17 cellular contexts compared by ENCODE assay signal in genomic region chr7:28890137-28890536, GRCh38.
DNase-seq lines count a peak whose midpoint lies in the region; ATAC-seq and TF ChIP-seq lines count a peak whose summit lies in the region.
"Had no signal": no experiment of that assay in that cellular context is flagged by ENCODE, and none has a peak within 500 bp of the region (broad histone marks: within the 10 kb centered on the region; RNA-seq: fewer than 3 reads in every experiment).

No MANE protein-coding gene starts in this region.

- TF ChIP-seq POLR2A in transverse colon (IDR thresholded peaks at IDR 0.05), result no peak

- no peak overlapping the region for H2AFZ ChIP-seq in hepatocyte

- H3K9me2 ChIP-seq in hepatocyte (replicated peaks; ENCODE audit: insufficient read depth), result no peaks in the 10 kb centered on the region

- no peaks in the 10 kb centered on the region for H4K20me1 ChIP-seq in hepatocyte (ENCODE audit: insufficient read depth, poor library complexity, severe bottlenecking)

- in situ Hi-C loops in transverse colon (cut with MboI; ENCODE audit: low pct_ligation_motif_present in 1 of 4, low pct_unique_long_range_greater_than_20kb in 1 of 4, low sequenced_read_pairs in 3 of 4), result no loop called here

- H3K27me3 ChIP-seq in hepatocyte (no peaks in the 10 kb centered on the region), transverse colon (peaks cover 14% of the 10 kb centered on the region)

- 64% methylated on average over 7 of the region's 7 CpGs for WGBS in hepatocyte (ENCODE audit: low lambda C conversion rate, missing lambda C conversion rate)
- WGBS in transverse colon (ENCODE audit: low coverage in 1 of 2), 2 donors, result 76 to 96% methylated on average over 5 to 7 of the region's 7 CpGs

- H3K79me2 ChIP-seq in hepatocyte, result no peaks in the 10 kb centered on the region

- H3K27ac ChIP-seq in hepatocyte (no peak overlapping the region), transverse colon (no peak overlapping the region)
- H3K27ac ChIP-seq: 22Rv1, left lung, VCaP had no signal

- ATAC-seq in HG03457 (IDR thresholded peaks at IDR 0.05; ENCODE audit: unreplicated experiment), result no peak
- ATAC-seq: left lung had no signal

- H3K9me3 ChIP-seq in hepatocyte (ENCODE audit: low read depth) (no peaks in the 10 kb centered on the region), transverse colon (no peaks in the 10 kb centered on the region)
- H3K9me3 ChIP-seq: left lung had no signal

- intact Hi-C loops in transverse colon (cut with DNase I; ENCODE audit: low total_unique reads), result no loop called here

- H3K4me2 ChIP-seq in hepatocyte, result peak overlapping the region; percentile 67

- no peaks in the 10 kb centered on the region for H3K36me3 ChIP-seq in hepatocyte (replicated peaks; ENCODE audit: insufficient read depth, low read depth)
- no peaks in the 10 kb centered on the region for H3K36me3 ChIP-seq in transverse colon
- H3K36me3 ChIP-seq: left lung had no signal

- TF ChIP-seq CTCF in hepatocyte (IDR thresholded peaks at IDR 0.05; ENCODE audit: poor library complexity) (no peak), transverse colon (IDR thresholded peaks at IDR 0.05) (no peak)

- TF ChIP-seq EP300 in transverse colon (IDR thresholded peaks at IDR 0.05; ENCODE audit: low read depth), result no peak

- H3K4me1 ChIP-seq in hepatocyte (ENCODE audit: insufficient read depth) (no peaks in the 10 kb centered on the region), transverse colon (no peaks in the 10 kb centered on the region)
- H3K4me1 ChIP-seq: left lung had no signal

- H3K4me3 ChIP-seq in hepatocyte, result no peak overlapping the region
- no peak overlapping the region for H3K4me3 ChIP-seq in transverse colon
- H3K4me3 ChIP-seq: left lung had no signal

- DNase-seq in DMS53 (lab: John Stamatoyannopoulos, UW), result peak; percentile 47
- no peak for DNase-seq in DMS53 treated with DMSO at 0.1 percent for 48 hours (lab: John Stamatoyannopoulos, UW; ENCODE audit: unreplicated experiment)
- DNase-seq in NCI-H510A (lab: John Stamatoyannopoulos, UW), result peak; percentile 77
- no peak for DNase-seq in hepatocyte (ENCODE audit: low spot score)
- DNase-seq in transverse colon, result peak; percentile 19
- DNase-seq in NCI-H1930 (lab: John Stamatoyannopoulos, UW), result no peak
- no peak for DNase-seq in activated CD8-positive, alpha-beta memory T cell treated with anti-CD3 and anti-CD28 coated beads, Interleukin-2, amount 50 U/mL, for 48 hours
- DNase-seq: erythroblast, glutamatergic neuron, left lung, MV-4-11, naive B cell, NCI-H226, SW 1271 had no signal

Comparison
In these comparisons a context has a peak if more than half of its experiments do, and no peak if none do; other contexts are left out.
1. DNase-seq: peak in DMS53 (single experiment), NCI-H510A (single experiment) and transverse colon (single experiment); none in DMS53 treated with DMSO at 0.1 percent for 48 hours (single experiment), hepatocyte (single experiment), NCI-H1930 (0 of 2) and activated CD8-positive, alpha-beta memory T cell treated with anti-CD3 and anti-CD28 coated beads, Interleukin-2, amount 50 U/mL, for 48 hours (single experiment).